Comparison of ENCODE assay signal across 1 cellular context in genomic region chr14:54509546-54510501, GRCh38.
TF ChIP-seq lines count a peak whose summit lies in the region.

Gene CGRRF1 (plus strand): TSS chr14:54509906. CDS start chr14:54509960, 54 bp downstream.

TF ChIP-seq in HepG2, 621 proteins besides CTCF, POLR2A, EP300 and RAD21 (continued from another document and continues in another):
- TF ChIP-seq, protein P1, sequence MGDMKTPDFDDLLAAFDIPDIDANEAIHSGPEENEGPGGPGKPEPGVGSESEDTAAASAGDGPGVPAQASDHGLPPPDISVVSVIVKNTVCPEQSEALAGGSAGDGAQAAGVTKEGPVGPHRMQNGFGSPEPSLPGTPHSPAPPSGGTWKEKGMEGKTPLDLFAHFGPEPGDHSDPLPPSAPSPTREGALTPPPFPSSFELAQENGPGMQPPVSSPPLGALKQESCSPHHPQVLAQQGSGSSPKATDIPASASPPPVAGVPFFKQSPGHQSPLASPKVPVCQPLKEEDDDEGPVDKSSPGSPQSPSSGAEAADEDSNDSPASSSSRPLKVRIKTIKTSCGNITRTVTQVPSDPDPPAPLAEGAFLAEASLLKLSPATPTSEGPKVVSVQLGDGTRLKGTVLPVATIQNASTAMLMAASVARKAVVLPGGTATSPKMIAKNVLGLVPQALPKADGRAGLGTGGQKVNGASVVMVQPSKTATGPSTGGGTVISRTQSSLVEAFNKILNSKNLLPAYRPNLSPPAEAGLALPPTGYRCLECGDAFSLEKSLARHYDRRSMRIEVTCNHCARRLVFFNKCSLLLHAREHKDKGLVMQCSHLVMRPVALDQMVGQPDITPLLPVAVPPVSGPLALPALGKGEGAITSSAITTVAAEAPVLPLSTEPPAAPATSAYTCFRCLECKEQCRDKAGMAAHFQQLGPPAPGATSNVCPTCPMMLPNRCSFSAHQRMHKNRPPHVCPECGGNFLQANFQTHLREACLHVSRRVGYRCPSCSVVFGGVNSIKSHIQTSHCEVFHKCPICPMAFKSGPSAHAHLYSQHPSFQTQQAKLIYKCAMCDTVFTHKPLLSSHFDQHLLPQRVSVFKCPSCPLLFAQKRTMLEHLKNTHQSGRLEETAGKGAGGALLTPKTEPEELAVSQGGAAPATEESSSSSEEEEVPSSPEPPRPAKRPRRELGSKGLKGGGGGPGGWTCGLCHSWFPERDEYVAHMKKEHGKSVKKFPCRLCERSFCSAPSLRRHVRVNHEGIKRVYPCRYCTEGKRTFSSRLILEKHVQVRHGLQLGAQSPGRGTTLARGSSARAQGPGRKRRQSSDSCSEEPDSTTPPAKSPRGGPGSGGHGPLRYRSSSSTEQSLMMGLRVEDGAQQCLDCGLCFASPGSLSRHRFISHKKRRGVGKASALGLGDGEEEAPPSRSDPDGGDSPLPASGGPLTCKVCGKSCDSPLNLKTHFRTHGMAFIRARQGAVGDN (CRISPR knock-in tag; IDR thresholded peaks at IDR 0.05): peak; percentile 95
- peak; percentile 62 for TF ChIP-seq STAG1 (CRISPR knock-in tag; IDR thresholded peaks at IDR 0.05)
- peak; percentile 69; the same call in 1 of the 2 replicates for TF ChIP-seq TAF1 (CRISPR knock-in tag; IDR thresholded peaks at IDR 0.05)
- no peak for TF ChIP-seq ZNF841 (CRISPR knock-in tag; IDR thresholded peaks at IDR 0.05; ENCODE audit: borderline replicate concordance)
- peak; percentile 55; the same call in 1 of the 2 replicates for TF ChIP-seq ZNF713 (CRISPR knock-in tag; IDR thresholded peaks at IDR 0.05)
- TF ChIP-seq ZNF274 (CRISPR knock-in tag; IDR thresholded peaks at IDR 0.05): peak; percentile 89; the same call in 1 of the 2 replicates
- peak; percentile 84 for TF ChIP-seq HDAC2 (CRISPR knock-in tag; IDR thresholded peaks at IDR 0.05)
- peak; percentile 80; the same call in 1 of the 2 replicates for TF ChIP-seq ZNF136 (CRISPR knock-in tag; IDR thresholded peaks at IDR 0.05; ENCODE audit: low read depth)
- TF ChIP-seq, protein P2, sequence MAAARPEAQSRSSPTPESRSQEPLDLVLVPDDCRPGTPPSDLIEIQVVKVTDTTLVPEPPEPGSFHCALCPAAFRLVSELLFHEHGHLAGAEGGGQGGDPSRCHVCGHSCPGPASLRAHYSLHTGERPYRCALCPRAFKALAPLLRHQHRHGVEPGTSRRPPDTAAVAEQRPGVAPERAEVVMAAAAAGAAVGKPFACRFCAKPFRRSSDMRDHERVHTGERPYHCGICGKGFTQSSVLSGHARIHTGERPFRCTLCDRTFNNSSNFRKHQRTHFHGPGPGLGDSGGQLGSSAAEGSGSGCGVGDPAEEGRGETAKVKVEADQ (CRISPR knock-in tag; IDR thresholded peaks at IDR 0.05; ENCODE audit: borderline replicate concordance): no peak
- no peak for TF ChIP-seq SNRNP70 (IDR thresholded peaks at IDR 0.05; ENCODE audit: low read depth, low read length)
- peak; percentile 75 for TF ChIP-seq DRAP1 (CRISPR knock-in tag; IDR thresholded peaks at IDR 0.05)
- TF ChIP-seq ZBTB7B (CRISPR knock-in tag; IDR thresholded peaks at IDR 0.05): peak; percentile 81; the same call in 1 of the 2 replicates
- TF ChIP-seq, protein P3, sequence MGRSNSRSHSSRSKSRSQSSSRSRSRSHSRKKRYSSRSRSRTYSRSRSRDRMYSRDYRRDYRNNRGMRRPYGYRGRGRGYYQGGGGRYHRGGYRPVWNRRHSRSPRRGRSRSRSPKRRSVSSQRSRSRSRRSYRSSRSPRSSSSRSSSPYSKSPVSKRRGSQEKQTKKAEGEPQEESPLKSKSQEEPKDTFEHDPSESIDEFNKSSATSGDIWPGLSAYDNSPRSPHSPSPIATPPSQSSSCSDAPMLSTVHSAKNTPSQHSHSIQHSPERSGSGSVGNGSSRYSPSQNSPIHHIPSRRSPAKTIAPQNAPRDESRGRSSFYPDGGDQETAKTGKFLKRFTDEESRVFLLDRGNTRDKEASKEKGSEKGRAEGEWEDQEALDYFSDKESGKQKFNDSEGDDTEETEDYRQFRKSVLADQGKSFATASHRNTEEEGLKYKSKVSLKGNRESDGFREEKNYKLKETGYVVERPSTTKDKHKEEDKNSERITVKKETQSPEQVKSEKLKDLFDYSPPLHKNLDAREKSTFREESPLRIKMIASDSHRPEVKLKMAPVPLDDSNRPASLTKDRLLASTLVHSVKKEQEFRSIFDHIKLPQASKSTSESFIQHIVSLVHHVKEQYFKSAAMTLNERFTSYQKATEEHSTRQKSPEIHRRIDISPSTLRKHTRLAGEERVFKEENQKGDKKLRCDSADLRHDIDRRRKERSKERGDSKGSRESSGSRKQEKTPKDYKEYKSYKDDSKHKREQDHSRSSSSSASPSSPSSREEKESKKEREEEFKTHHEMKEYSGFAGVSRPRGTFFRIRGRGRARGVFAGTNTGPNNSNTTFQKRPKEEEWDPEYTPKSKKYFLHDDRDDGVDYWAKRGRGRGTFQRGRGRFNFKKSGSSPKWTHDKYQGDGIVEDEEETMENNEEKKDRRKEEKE (IDR thresholded peaks at IDR 0.05): no peak
- peak; percentile 79 for TF ChIP-seq MED1 (CRISPR knock-in tag; IDR thresholded peaks at IDR 0.05)
- no peak for TF ChIP-seq GTF3A (CRISPR knock-in tag; conservative IDR thresholded peaks at IDR 0.05)
- peak; percentile 32; the same call in 1 of the 2 replicates for TF ChIP-seq ZNF232 (CRISPR knock-in tag; IDR thresholded peaks at IDR 0.05; ENCODE audit: borderline replicate concordance)
- peak; percentile 56 for TF ChIP-seq RCOR2 (CRISPR knock-in tag; IDR thresholded peaks at IDR 0.05)
- TF ChIP-seq SIN3A (IDR thresholded peaks at IDR 0.05; ENCODE audit: borderline replicate concordance, low read depth, low read length): peak; percentile 67; the same call in 1 of the 2 replicates
- TF ChIP-seq ZNF652 (CRISPR knock-in tag; IDR thresholded peaks at IDR 0.05; ENCODE audit: borderline replicate concordance, low read depth): no peak; the same call in 1 of the 2 replicates
- no peak for TF ChIP-seq NONO (IDR thresholded peaks at IDR 0.05)
- peak; percentile 85 for TF ChIP-seq NONO (CRISPR knock-in tag; conservative IDR thresholded peaks at IDR 0.05)
- TF ChIP-seq TOPORS (CRISPR knock-in tag; IDR thresholded peaks at IDR 0.05): 0 out of 2 replicates have a peak, but pooled peaks have one; percentile 55
- TF ChIP-seq PHF8 (CRISPR knock-in tag; IDR thresholded peaks at IDR 0.05): peak; percentile 92
- TF ChIP-seq ZNF780A (CRISPR knock-in tag; IDR thresholded peaks at IDR 0.05): no peak
- no peak for TF ChIP-seq FOXP1 (IDR thresholded peaks at IDR 0.05)
- TF ChIP-seq FOXP1 (CRISPR knock-in tag; IDR thresholded peaks at IDR 0.05): no peak
- TF ChIP-seq NRL (CRISPR knock-in tag; IDR thresholded peaks at IDR 0.05; ENCODE audit: borderline replicate concordance): no peak
- TF ChIP-seq FOXA3 (CRISPR knock-in tag; IDR thresholded peaks at IDR 0.05): peak; percentile 65
- TF ChIP-seq SRSF1 (optimal IDR thresholded peaks at IDR 0.05; ENCODE audit: low read depth, low read length): peak; percentile 94
- TF ChIP-seq, protein P4, sequence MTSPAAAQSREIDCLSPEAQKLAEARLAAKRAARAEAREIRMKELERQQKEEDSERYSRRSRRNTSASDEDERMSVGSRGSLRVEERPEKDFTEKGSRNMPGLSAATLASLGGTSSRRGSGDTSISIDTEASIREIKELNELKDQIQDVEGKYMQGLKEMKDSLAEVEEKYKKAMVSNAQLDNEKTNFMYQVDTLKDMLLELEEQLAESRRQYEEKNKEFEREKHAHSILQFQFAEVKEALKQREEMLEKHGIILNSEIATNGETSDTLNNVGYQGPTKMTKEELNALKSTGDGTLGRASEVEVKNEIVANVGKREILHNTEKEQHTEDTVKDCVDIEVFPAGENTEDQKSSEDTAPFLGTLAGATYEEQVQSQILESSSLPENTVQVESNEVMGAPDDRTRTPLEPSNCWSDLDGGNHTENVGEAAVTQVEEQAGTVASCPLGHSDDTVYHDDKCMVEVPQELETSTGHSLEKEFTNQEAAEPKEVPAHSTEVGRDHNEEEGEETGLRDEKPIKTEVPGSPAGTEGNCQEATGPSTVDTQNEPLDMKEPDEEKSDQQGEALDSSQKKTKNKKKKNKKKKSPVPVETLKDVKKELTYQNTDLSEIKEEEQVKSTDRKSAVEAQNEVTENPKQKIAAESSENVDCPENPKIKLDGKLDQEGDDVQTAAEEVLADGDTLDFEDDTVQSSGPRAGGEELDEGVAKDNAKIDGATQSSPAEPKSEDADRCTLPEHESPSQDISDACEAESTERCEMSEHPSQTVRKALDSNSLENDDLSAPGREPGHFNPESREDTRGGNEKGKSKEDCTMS (CRISPR knock-in tag; conservative IDR thresholded peaks at IDR 0.05): no peak
- 0 out of 2 replicates have a peak, but pooled peaks have one; percentile 65 for TF ChIP-seq SP2 (CRISPR knock-in tag; IDR thresholded peaks at IDR 0.05)
- TF ChIP-seq, protein P5, sequence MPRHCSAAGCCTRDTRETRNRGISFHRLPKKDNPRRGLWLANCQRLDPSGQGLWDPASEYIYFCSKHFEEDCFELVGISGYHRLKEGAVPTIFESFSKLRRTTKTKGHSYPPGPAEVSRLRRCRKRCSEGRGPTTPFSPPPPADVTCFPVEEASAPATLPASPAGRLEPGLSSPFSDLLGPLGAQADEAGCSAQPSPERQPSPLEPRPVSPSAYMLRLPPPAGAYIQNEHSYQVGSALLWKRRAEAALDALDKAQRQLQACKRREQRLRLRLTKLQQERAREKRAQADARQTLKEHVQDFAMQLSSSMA (CRISPR knock-in tag; IDR thresholded peaks at IDR 0.05): peak; percentile 70; the same call in 1 of the 2 replicates
- TF ChIP-seq, protein P6, sequence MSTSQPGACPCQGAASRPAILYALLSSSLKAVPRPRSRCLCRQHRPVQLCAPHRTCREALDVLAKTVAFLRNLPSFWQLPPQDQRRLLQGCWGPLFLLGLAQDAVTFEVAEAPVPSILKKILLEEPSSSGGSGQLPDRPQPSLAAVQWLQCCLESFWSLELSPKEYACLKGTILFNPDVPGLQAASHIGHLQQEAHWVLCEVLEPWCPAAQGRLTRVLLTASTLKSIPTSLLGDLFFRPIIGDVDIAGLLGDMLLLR (CRISPR knock-in tag; IDR thresholded peaks at IDR 0.05): no peak; the same call in 1 of the 2 replicates
- TF ChIP-seq ZNF740 (CRISPR knock-in tag; IDR thresholded peaks at IDR 0.05): peak; percentile 96
- TF ChIP-seq ZFP37 (CRISPR knock-in tag; IDR thresholded peaks at IDR 0.05; ENCODE audit: borderline replicate concordance): no peak
- peak; percentile 41; the same call in 1 of the 2 replicates for TF ChIP-seq SRY (CRISPR knock-in tag; IDR thresholded peaks at IDR 0.05)
- no peak for TF ChIP-seq SIX1 (CRISPR knock-in tag; IDR thresholded peaks at IDR 0.05; ENCODE audit: borderline replicate concordance)
- no peak for TF ChIP-seq KAT2B (IDR thresholded peaks at IDR 0.05; ENCODE audit: borderline replicate concordance, low read depth, low read length)
- peak; percentile 96 for TF ChIP-seq KMT2B (CRISPR knock-in tag; IDR thresholded peaks at IDR 0.05)
- TF ChIP-seq NFYC (CRISPR knock-in tag; IDR thresholded peaks at IDR 0.05): peak; percentile 73
- TF ChIP-seq CAMTA2 (CRISPR knock-in tag; IDR thresholded peaks at IDR 0.05; ENCODE audit: borderline replicate concordance): no peak
- TF ChIP-seq, protein P7, sequence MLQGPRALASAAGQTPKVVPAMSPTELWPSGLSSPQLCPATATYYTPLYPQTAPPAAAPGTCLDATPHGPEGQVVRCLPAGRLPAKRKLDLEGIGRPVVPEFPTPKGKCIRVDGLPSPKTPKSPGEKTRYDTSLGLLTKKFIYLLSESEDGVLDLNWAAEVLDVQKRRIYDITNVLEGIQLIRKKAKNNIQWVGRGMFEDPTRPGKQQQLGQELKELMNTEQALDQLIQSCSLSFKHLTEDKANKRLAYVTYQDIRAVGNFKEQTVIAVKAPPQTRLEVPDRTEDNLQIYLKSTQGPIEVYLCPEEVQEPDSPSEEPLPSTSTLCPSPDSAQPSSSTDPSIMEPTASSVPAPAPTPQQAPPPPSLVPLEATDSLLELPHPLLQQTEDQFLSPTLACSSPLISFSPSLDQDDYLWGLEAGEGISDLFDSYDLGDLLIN (CRISPR knock-in tag; IDR thresholded peaks at IDR 0.05; ENCODE audit: borderline replicate concordance): 0 out of 2 replicates have a peak, but pooled peaks have one; percentile 56
- TF ChIP-seq TEAD2 (CRISPR knock-in tag; IDR thresholded peaks at IDR 0.05): no peak
- peak; percentile 90; the same call in 1 of the 2 replicates for TF ChIP-seq ZNF788 (CRISPR knock-in tag; IDR thresholded peaks at IDR 0.05; ENCODE audit: borderline replicate concordance)
- TF ChIP-seq JUN (CRISPR knock-in tag; IDR thresholded peaks at IDR 0.05): peak; percentile 29; the same call in 1 of the 2 replicates
- TF ChIP-seq NFE2L2 (IDR thresholded peaks at IDR 0.05; ENCODE audit: low read length): no peak
- TF ChIP-seq IKZF1 (IDR thresholded peaks at IDR 0.05): no peak
- peak; percentile 49; the same call in 1 of the 2 replicates for TF ChIP-seq ZNF792 (CRISPR knock-in tag; IDR thresholded peaks at IDR 0.05)
- TF ChIP-seq MAFK (conservative IDR thresholded peaks at IDR 0.05 in 1 of 2, IDR thresholded peaks at IDR 0.05 in 1 of 2; ENCODE audit: low read length in 2 of 2): no peak
- no peak for TF ChIP-seq DBP (CRISPR knock-in tag; IDR thresholded peaks at IDR 0.05; ENCODE audit: not compliant biosample characterization)
- TF ChIP-seq IRF2 (CRISPR knock-in tag; IDR thresholded peaks at IDR 0.05): peak; percentile 92
- no peak for TF ChIP-seq DNMT1 (CRISPR knock-in tag; IDR thresholded peaks at IDR 0.05)
- peak; percentile 74 for TF ChIP-seq RBFOX2 (IDR thresholded peaks at IDR 0.05; ENCODE audit: low read depth, low read length)
